In the genomic region with DNA sequence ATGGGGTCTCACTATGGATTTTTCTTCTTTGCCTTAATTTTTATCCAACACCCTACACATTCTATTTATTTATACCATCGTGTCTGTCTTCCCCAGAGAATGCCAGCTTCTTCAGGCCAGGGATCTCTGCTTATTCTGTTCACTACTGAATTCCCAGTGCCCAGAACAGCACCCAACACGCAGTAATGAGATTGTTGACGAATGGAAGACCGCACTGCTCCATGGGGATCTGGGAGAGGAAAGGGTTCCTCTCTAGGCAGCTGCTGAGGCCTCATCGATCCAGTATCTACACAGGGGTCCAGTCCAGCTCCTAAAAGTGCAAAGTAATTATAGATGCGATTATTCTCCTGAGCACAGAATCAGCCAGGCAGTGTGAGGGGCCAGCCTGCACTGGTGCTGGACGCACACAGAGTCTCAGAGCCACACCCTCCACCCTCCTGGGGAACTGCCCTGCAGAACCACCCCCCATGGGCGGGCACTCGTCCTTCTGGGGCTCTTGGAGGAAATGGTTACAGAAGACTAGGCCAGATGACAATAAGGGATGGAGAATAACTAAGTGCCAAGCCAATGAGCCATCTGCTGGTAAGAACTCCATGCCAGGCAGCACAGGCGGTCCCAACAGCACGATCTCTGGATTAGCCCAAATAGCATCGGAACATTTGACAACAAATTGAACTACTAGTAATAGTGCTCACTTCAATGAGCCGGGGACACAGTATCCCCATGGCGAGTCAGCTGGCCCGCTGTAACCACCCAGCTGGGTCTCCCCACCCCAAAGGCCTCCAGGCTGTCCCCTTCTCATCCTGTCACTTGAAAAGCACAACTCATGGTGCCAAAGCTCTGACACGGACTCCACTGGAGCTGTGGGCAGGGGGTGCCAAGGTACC, we compare ENCODE assay signal across 11 cellular contexts. TPM values are rescaled to one million over a fixed set of nuclear protein-coding genes. Genes with fewer than 3 reads are reported as not detected.
DNase-seq lines count a peak whose midpoint lies in the region; ATAC-seq and TF ChIP-seq lines count a peak whose summit lies in the region.
"Had no signal": no experiment of that assay in that cellular context is flagged by ENCODE, and none has a peak within 500 bp of the region (broad histone marks: within the 10 kb centered on the region; RNA-seq: fewer than 3 reads in every experiment).

No MANE protein-coding gene starts in this region.

- H3K27me3 ChIP-seq in right atrium auricular region (peaks cover 5 to 7% of the 10 kb centered on the region in 2 donors), WERI-Rb-1 (ENCODE audit: insufficient read depth, low read depth, severe bottlenecking) (no peaks in the 10 kb centered on the region), upper lobe of right lung (peaks cover 4% of the 10 kb centered on the region)
- H3K27me3 ChIP-seq: adrenal gland had no signal

- H3K4me1 Mint-ChIP-seq in activated T-cell treated with anti-CD3 and anti-CD28 coated beads, Interleukin-2, amount 50 U/mL, for 72 hours (ENCODE audit: low read depth): peaks cover 16% of the 10 kb centered on the region

- no peaks in the 10 kb centered on the region for H3K36me3 Mint-ChIP-seq in activated T-cell treated with anti-CD3 and anti-CD28 coated beads, Interleukin-2, amount 50 U/mL, for 72 hours (ENCODE audit: insufficient read depth in 2 of 2)

- ATAC-seq in left cardiac atrium (no peak), left colon (peak; percentile 60), upper lobe of right lung (peak; percentile 8), GM19467 (IDR thresholded peaks at IDR 0.05; ENCODE audit: unreplicated experiment) (no peak)
- no peak for ATAC-seq in activated T-cell treated with anti-CD3 and anti-CD28 coated beads, Interleukin-2, amount 50 U/mL, for 72 hours (replicated peaks in 1 of 2)

- TF ChIP-seq CTCF in right atrium auricular region (IDR thresholded peaks at IDR 0.05) (no peak), WERI-Rb-1 (IDR thresholded peaks at IDR 0.05; ENCODE audit: low read depth, low read length) (no peak), upper lobe of right lung (IDR thresholded peaks at IDR 0.05) (no peak)

- H3K9me3 Mint-ChIP-seq in activated T-cell treated with anti-CD3 and anti-CD28 coated beads, Interleukin-2, amount 50 U/mL, for 72 hours: no peaks in the 10 kb centered on the region

- no peaks in the 10 kb centered on the region for H3K9me3 ChIP-seq in right atrium auricular region
- no peaks in the 10 kb centered on the region for H3K9me3 ChIP-seq in WERI-Rb-1 (ENCODE audit: severe bottlenecking)
- H3K9me3 ChIP-seq in upper lobe of right lung: no peaks in the 10 kb centered on the region
- H3K9me3 ChIP-seq: adrenal gland had no signal

- H3K4me3 Mint-ChIP-seq in activated T-cell treated with anti-CD3 and anti-CD28 coated beads, Interleukin-2, amount 50 U/mL, for 72 hours: peak overlapping the region in 1 of 2 donors; percentile 90

- no peak overlapping the region for H3K27ac Mint-ChIP-seq in activated T-cell treated with anti-CD3 and anti-CD28 coated beads, Interleukin-2, amount 50 U/mL, for 72 hours

- DNase-seq in left cardiac atrium (peak; percentile 22), right atrium auricular region (ENCODE audit: low spot score) (no peak), WERI-Rb-1 (peak; percentile 85), left colon (peak; percentile 86 to 88), upper lobe of right lung (peak; percentile 67), SHP77 treated with DMSO at 0.1 percent for 48 hours (lab: John Stamatoyannopoulos, UW) (no peak)
- no peak for DNase-seq in activated T-cell treated with anti-CD3 and anti-CD28 coated beads, Interleukin-2, amount 50 U/mL, for 72 hours

- H3K27ac ChIP-seq in right atrium auricular region (no peak overlapping the region), WERI-Rb-1 (peak overlapping the region; percentile 100), upper lobe of right lung (no peak overlapping the region)
- H3K27ac ChIP-seq: HL-60 had no signal

- H3K27me3 Mint-ChIP-seq in activated T-cell treated with anti-CD3 and anti-CD28 coated beads, Interleukin-2, amount 50 U/mL, for 72 hours (ENCODE audit: low read depth): peaks cover 5% of the 10 kb centered on the region

- H3K4me3 ChIP-seq in right atrium auricular region (no peak overlapping the region), WERI-Rb-1 (ENCODE audit: low read depth, low read length) (peak overlapping the region; percentile 46), upper lobe of right lung (no peak overlapping the region)
- H3K4me3 ChIP-seq: lung had no signal

- H3K4me1 ChIP-seq in right atrium auricular region (peaks cover 0 to 22% of the 10 kb centered on the region in 2 donors), upper lobe of right lung (peaks cover 27% of the 10 kb centered on the region)

- H3K36me3 ChIP-seq in right atrium auricular region (no peaks in the 10 kb centered on the region), WERI-Rb-1 (peaks cover 21% of the 10 kb centered on the region), upper lobe of right lung (no peaks in the 10 kb centered on the region)
- H3K36me3 ChIP-seq: adrenal gland had no signal

- intact Hi-C loops in left cardiac atrium (cut with DNase I): no loop called here
- intact Hi-C loops in left colon (cut with DNase I, micrococcal nuclease): no loop called here
- intact Hi-C loops in upper lobe of right lung (cut with DNase I): loop anchor here (10.0 kb wide), 1 partner anchor 163 kb away; no protein-coding TSS in a partner anchor

RNA-seq across cellular contexts. Expression of a gene that starts 1.7 kb away (rescaled TPM):
- total RNA-seq in left cardiac atrium (1 to 10 TPM; 3.0 to 6.0 TPM), right atrium auricular region (1 to 10 TPM; 1.1 to 2.0 TPM), left colon (100 to 1,000 TPM; 117 to 236 TPM), upper lobe of right lung (15.3 TPM)
- total RNA-seq in activated T-cell treated with anti-CD3 and anti-CD28 coated beads, Interleukin-2, amount 50 U/mL, for 72 hours: 10 to 100 TPM; 11.8 to 19.3 TPM

Comparison
In these comparisons a context has a peak if more than half of its experiments do, and no peak if none do; other contexts are left out.
1. DNase-seq: peak in left cardiac atrium (single experiment), WERI-Rb-1 (single experiment), left colon (2 of 2) and upper lobe of right lung (single experiment); none in right atrium auricular region (single experiment), SHP77 treated with DMSO at 0.1 percent for 48 hours (single experiment) and activated T-cell treated with anti-CD3 and anti-CD28 coated beads, Interleukin-2, amount 50 U/mL, for 72 hours (0 of 2).
2. ATAC-seq: peak in left colon (single experiment) and upper lobe of right lung (single experiment); none in left cardiac atrium (0 of 2), GM19467 (single experiment) and activated T-cell treated with anti-CD3 and anti-CD28 coated beads, Interleukin-2, amount 50 U/mL, for 72 hours (0 of 2).